9 cellular contexts compared by ENCODE assay signal in genomic region chr11:82701847-82702520, GRCh38. TPM values are rescaled to one million over a fixed set of nuclear protein-coding genes. Genes with fewer than 3 reads are reported as not detected.
DNase-seq lines count a peak whose midpoint lies in the region; ATAC-seq, FAIRE-seq and TF ChIP-seq lines count a peak whose summit lies in the region.
"Had no signal": no experiment of that assay in that cellular context is flagged by ENCODE, and none has a peak within 500 bp of the region (broad histone marks: within the 10 kb centered on the region; RNA-seq: fewer than 3 reads in every experiment).

No MANE protein-coding gene starts in this region.

- dilution Hi-C loops in keratinocyte (cut with MboI; ENCODE audit: extremely low pct_ligation_motif_present, low sequenced_read_pairs) = loop anchor here (25.0 kb wide), 1 partner anchor 1110 kb away; no protein-coding TSS in a partner anchor

- H3K27ac ChIP-seq in keratinocyte (ENCODE audit: control insufficient read depth, insufficient read depth, low read length) = no peak overlapping the region

- H3K9me1 ChIP-seq in keratinocyte (ENCODE audit: control insufficient read depth, extremely low read depth, insufficient read depth, low read length) = no peaks in the 10 kb centered on the region

- no peaks in the 10 kb centered on the region for H3K9me3 Mint-ChIP-seq in WTC11
- no peaks in the 10 kb centered on the region for H3K9me3 Mint-ChIP-seq in effector memory CD8-positive, alpha-beta T cell
- H3K9me3 Mint-ChIP-seq: CD4-positive, CD25-positive, alpha-beta regulatory T cell had no signal

- no peaks in the 10 kb centered on the region for H3K36me3 ChIP-seq in keratinocyte (ENCODE audit: control insufficient read depth in 2 of 2, extremely low read depth in 1 of 2, insufficient read depth in 2 of 2, low read length in 2 of 2)

- H3K27me3 Mint-ChIP-seq in WTC11 (ENCODE audit: low read depth) = peaks cover 3% of the 10 kb centered on the region; the same call in 1 of the 2 replicates
- peaks cover 9 to 12% of the 10 kb centered on the region in 2 donors for H3K27me3 Mint-ChIP-seq in effector memory CD8-positive, alpha-beta T cell
- H3K27me3 Mint-ChIP-seq: CD4-positive, CD25-positive, alpha-beta regulatory T cell had no signal

- H3K9me3 ChIP-seq in keratinocyte (ENCODE audit: control insufficient read depth, low read depth, low read length) = no peaks in the 10 kb centered on the region

- DNase-seq in NCI-H146 (lab: John Stamatoyannopoulos, UW) = peak; percentile 5
- DNase-seq in NCI-H146 treated with DMSO at 0.1 percent for 48 hours (lab: John Stamatoyannopoulos, UW; ENCODE audit: unreplicated experiment) = no peak
- peak; percentile 47 to 67 for DNase-seq in Kasumi-1 (lab: John Stamatoyannopoulos, UW)
- peak; percentile 63 for DNase-seq in WTC11 (ENCODE audit: low spot score)
- DNase-seq in keratinocyte (ENCODE audit: low read depth, low spot score) = peak; percentile 4
- no peak for DNase-seq in effector memory CD8-positive, alpha-beta T cell
- no peak for DNase-seq in NCI-H187 (lab: John Stamatoyannopoulos, UW)

- no peaks in the 10 kb centered on the region for H4K20me1 ChIP-seq in keratinocyte (ENCODE audit: control insufficient read depth, extremely low read depth, insufficient read depth, low read length)

- no peaks in the 10 kb centered on the region for H3K4me1 ChIP-seq in keratinocyte (ENCODE audit: control insufficient read depth, extremely low read depth, insufficient read depth, low read length)

- POLR2A ChIA-PET in WTC11 (lab: Charles Lee) = no interaction called here

- no peak overlapping the region for H3K4me3 ChIP-seq in keratinocyte (ENCODE audit: control insufficient read depth in 2 of 3, extremely low read depth in 1 of 3, insufficient read depth in 2 of 3, low read depth in 1 of 3, low read length in 3 of 3)

- no peaks in the 10 kb centered on the region for H3K4me1 Mint-ChIP-seq in WTC11
- no peaks in the 10 kb centered on the region for H3K4me1 Mint-ChIP-seq in effector memory CD8-positive, alpha-beta T cell (ENCODE audit: low read depth in 2 of 2)
- H3K4me1 Mint-ChIP-seq: CD4-positive, CD25-positive, alpha-beta regulatory T cell had no signal

- H3K27ac Mint-ChIP-seq in WTC11 = no peak overlapping the region
- H3K27ac Mint-ChIP-seq in effector memory CD8-positive, alpha-beta T cell = no peak overlapping the region
- H3K27ac Mint-ChIP-seq: CD4-positive, CD25-positive, alpha-beta regulatory T cell had no signal

- no peak for FAIRE-seq in keratinocyte (lab: Jason Lieb, UNC)

- CTCF ChIA-PET in WTC11 (lab: Charles Lee) = interaction anchor here (0.6 to 1.6 kb wide), 13 partner anchors 8 to 754 kb away, joined by 3 to 5 read pairs (median 3); no protein-coding TSS in a partner anchor

- H3K4me2 ChIP-seq in keratinocyte (ENCODE audit: control insufficient read depth, extremely low read depth, insufficient read depth, low read depth, low read length) = no peak overlapping the region

- no peaks in the 10 kb centered on the region for H3K79me2 ChIP-seq in keratinocyte (ENCODE audit: control insufficient read depth, insufficient read depth, low read length)

- no peak overlapping the region for H3K4me3 Mint-ChIP-seq in WTC11
- no peak overlapping the region for H3K4me3 Mint-ChIP-seq in effector memory CD8-positive, alpha-beta T cell
- H3K4me3 Mint-ChIP-seq: CD4-positive, CD25-positive, alpha-beta regulatory T cell had no signal

- H3K27me3 ChIP-seq in keratinocyte (ENCODE audit: control insufficient read depth, extremely low read depth, insufficient read depth, low read length) = peaks cover 4% of the 10 kb centered on the region

- H2AFZ ChIP-seq in keratinocyte (ENCODE audit: control insufficient read depth, low read length) = no peak overlapping the region

- no peak overlapping the region for H3K9ac ChIP-seq in keratinocyte (ENCODE audit: control insufficient read depth, extremely low read depth, insufficient read depth, low read length)

- no peaks in the 10 kb centered on the region for H3K36me3 Mint-ChIP-seq in WTC11
- H3K36me3 Mint-ChIP-seq in effector memory CD8-positive, alpha-beta T cell (ENCODE audit: insufficient read depth) = no peaks in the 10 kb centered on the region
- H3K36me3 Mint-ChIP-seq: CD4-positive, CD25-positive, alpha-beta regulatory T cell had no signal

- peak; percentile 69 for ATAC-seq in GM18870 (IDR thresholded peaks at IDR 0.05; ENCODE audit: unreplicated experiment)
- peak; percentile 95 for ATAC-seq in WTC11
- no peak for ATAC-seq in effector memory CD8-positive, alpha-beta T cell (replicated peaks)

- peak; percentile 79 for TF ChIP-seq CTCF in WTC11 (IDR thresholded peaks at IDR 0.05)
- peak; percentile 68 to 75 (median 68) for TF ChIP-seq CTCF in keratinocyte (optimal IDR thresholded peaks at IDR 0.05 in 1 of 3, IDR thresholded peaks at IDR 0.05 in 1 of 3, conservative IDR thresholded peaks at IDR 0.05 in 1 of 3; ENCODE audit: extremely low read depth in 1 of 3, insufficient read depth in 2 of 3, low read length in 3 of 3)

TF ChIP-seq in WTC11, 78 proteins besides CTCF, POLR2A, EP300 and RAD21 (continues in another document):
- TF ChIP-seq ATF2 (CRISPR knock-in tag; IDR thresholded peaks at IDR 0.05; ENCODE audit: borderline replicate concordance, low read depth) = no peak
- TF ChIP-seq, protein P1, sequence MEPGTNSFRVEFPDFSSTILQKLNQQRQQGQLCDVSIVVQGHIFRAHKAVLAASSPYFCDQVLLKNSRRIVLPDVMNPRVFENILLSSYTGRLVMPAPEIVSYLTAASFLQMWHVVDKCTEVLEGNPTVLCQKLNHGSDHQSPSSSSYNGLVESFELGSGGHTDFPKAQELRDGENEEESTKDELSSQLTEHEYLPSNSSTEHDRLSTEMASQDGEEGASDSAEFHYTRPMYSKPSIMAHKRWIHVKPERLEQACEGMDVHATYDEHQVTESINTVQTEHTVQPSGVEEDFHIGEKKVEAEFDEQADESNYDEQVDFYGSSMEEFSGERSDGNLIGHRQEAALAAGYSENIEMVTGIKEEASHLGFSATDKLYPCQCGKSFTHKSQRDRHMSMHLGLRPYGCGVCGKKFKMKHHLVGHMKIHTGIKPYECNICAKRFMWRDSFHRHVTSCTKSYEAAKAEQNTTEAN (CRISPR knock-in tag; IDR thresholded peaks at IDR 0.05) = no peak
- TF ChIP-seq TEAD1 (CRISPR knock-in tag; IDR thresholded peaks at IDR 0.05) = no peak
- TF ChIP-seq STAT6 (CRISPR knock-in tag; conservative IDR thresholded peaks at IDR 0.05; ENCODE audit: low read depth) = no peak
- TF ChIP-seq CREB1 (CRISPR knock-in tag; IDR thresholded peaks at IDR 0.05) = no peak
- no peak for TF ChIP-seq NR2C2 (CRISPR knock-in tag; IDR thresholded peaks at IDR 0.05)
- no peak for TF ChIP-seq IRF2 (CRISPR knock-in tag; IDR thresholded peaks at IDR 0.05; ENCODE audit: borderline replicate concordance, low read depth)
- TF ChIP-seq, protein P2, sequence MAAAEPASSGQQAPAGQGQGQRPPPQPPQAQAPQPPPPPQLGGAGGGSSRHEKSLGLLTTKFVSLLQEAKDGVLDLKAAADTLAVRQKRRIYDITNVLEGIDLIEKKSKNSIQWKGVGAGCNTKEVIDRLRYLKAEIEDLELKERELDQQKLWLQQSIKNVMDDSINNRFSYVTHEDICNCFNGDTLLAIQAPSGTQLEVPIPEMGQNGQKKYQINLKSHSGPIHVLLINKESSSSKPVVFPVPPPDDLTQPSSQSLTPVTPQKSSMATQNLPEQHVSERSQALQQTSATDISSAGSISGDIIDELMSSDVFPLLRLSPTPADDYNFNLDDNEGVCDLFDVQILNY (CRISPR knock-in tag; IDR thresholded peaks at IDR 0.05) = no peak
- TF ChIP-seq ZMAT4 (CRISPR knock-in tag; IDR thresholded peaks at IDR 0.05) = no peak

RNA-seq across cellular contexts. Expression of gene FAM181B, which starts 31.7 kb away (rescaled TPM):
- 0.80 to 1.1 TPM (median 1.0 TPM) in 3 replicates for total RNA-seq in WTC11 (2021)
- polyA plus RNA-seq in keratinocyte = 0.01 TPM in 2 of 3 replicates, not detected in the other
- polyA plus RNA-seq in keratinocyte (2011; ENCODE audit: low read depth) = not detected
- 0.01 TPM in 1 of 2 replicates, not detected in the other for polyA plus RNA-seq in keratinocyte (2011; cell fraction: cytosol; rRNA removed)
- not detected in 2 replicates for polyA plus RNA-seq in keratinocyte (2011; cell fraction: nucleus; rRNA removed)
- polyA plus RNA-seq in keratinocyte (2012; ENCODE audit: low replicate concordance) = 0.03 and 0.04 TPM in 2 replicates
- polyA minus RNA-seq in keratinocyte = not detected in 3 replicates
- not detected for polyA minus RNA-seq in keratinocyte (2011; cell fraction: cytosol; rRNA and poly(A)+ RNA removed)
- polyA minus RNA-seq in keratinocyte (2011; cell fraction: nucleus; rRNA and poly(A)+ RNA removed) = not detected in 2 replicates
- total RNA-seq: CD4-positive, CD25-positive, alpha-beta regulatory T cell had no signal
- polyA plus RNA-seq: CD4-positive, CD25-positive, alpha-beta regulatory T cell had no signal

Comparison
In these comparisons a context has a peak if more than half of its experiments do, and no peak if none do; other contexts are left out.
1. DNase-seq: peak in NCI-H146 (single experiment), Kasumi-1 (2 of 2), WTC11 (single experiment) and keratinocyte (single experiment); none in NCI-H146 treated with DMSO at 0.1 percent for 48 hours (single experiment), effector memory CD8-positive, alpha-beta T cell (0 of 3) and NCI-H187 (0 of 2).